Comparison of ENCODE assay signal across 26 cellular contexts in genomic region chr12:113102811-113103210, GRCh38. TPM values are rescaled to one million over a fixed set of nuclear protein-coding genes. Genes with fewer than 3 reads are reported as not detected.
DNase-seq lines count a peak whose midpoint lies in the region; ATAC-seq, FAIRE-seq and TF ChIP-seq lines count a peak whose summit lies in the region.
"Had no signal": no experiment of that assay in that cellular context is flagged by ENCODE, and none has a peak within 500 bp of the region (broad histone marks: within the 10 kb centered on the region; RNA-seq: fewer than 3 reads in every experiment).

No MANE protein-coding gene starts in this region.

- TF ChIP-seq RAD21 in A549 (conservative IDR thresholded peaks at IDR 0.05 in 1 of 2, IDR thresholded peaks at IDR 0.05 in 1 of 2), result no peak

- WGBS in A549 (ENCODE audit: missing lambda C conversion rate), result 81% methylated on average over 5 of the region's 5 CpGs

- POLR2A ChIA-PET in A549 (lab: Yijun Ruan, JAX), result no interaction called here

- H3K4me1 ChIP-seq in A549, result peaks cover 5% of the 10 kb centered on the region; the same call in 2 of the 3 replicates

- ATAC-seq in A549 (no peak), naive B cell (ENCODE audit: low read depth in 2 of 2) (no peak), HG03469 (IDR thresholded peaks at IDR 0.05; ENCODE audit: unreplicated experiment) (no peak)

- TF ChIP-seq POLR2A in A549 (IDR thresholded peaks at IDR 0.05; ENCODE audit: low read length), result no peak

- H3K36me3 Mint-ChIP-seq in naive B cell, result no peaks in the 10 kb centered on the region
- H3K36me3 Mint-ChIP-seq: CD8-positive, alpha-beta memory T cell had no signal

- no peak overlapping the region for H3K4me3 ChIP-seq in A549

- H3K27ac ChIP-seq in A549, result no peak overlapping the region
- H3K27ac ChIP-seq: KMS-11 had no signal

- in situ Hi-C loops in ACHN (cut with HindIII; ENCODE audit: low pct_ligation_motif_present, low pct_unique_long_range_greater_than_20kb, low sequenced_read_pairs), result no loop called here

- TF ChIP-seq CTCF in A549 (IDR thresholded peaks at IDR 0.05), result no peak

- H3K4me1 Mint-ChIP-seq in naive B cell, result peaks cover 22 to 39% (median 24%) of the 10 kb centered on the region in 3 donors

- CTCF ChIA-PET in A549 (lab: Yijun Ruan, JAX), result interaction anchor here (0.7 kb wide), 2 partner anchors 72 kb away, joined by 3 read pairs; no protein-coding TSS in a partner anchor

- H3K9me3 ChIP-seq in A549, result no peaks in the 10 kb centered on the region

- TF ChIP-seq EP300 in A549 (IDR thresholded peaks at IDR 0.05), result no peak

- peak overlapping the region in 1 of 8 donors; percentile 29 for H3K4me3 Mint-ChIP-seq in naive B cell

- H3K27me3 Mint-ChIP-seq in naive B cell, result peaks cover 0 to 8% (median 0%) of the 10 kb centered on the region in 3 donors

- peak overlapping the region in 4 of 6 donors; percentile 32 to 98 (median 92) for H3K27ac Mint-ChIP-seq in naive B cell

- FAIRE-seq in A549 (lab: Jason Lieb, UNC), result no peak
- FAIRE-seq in G401.6 (lab: Jason Lieb, UNC), result peak; percentile 48
- FAIRE-seq in TTC549 (lab: Jason Lieb, UNC), result peak; percentile 37
- FAIRE-seq: GM19239 had no signal

- DNase-seq in A549 (ENCODE audit: low read depth in 1 of 2, low spot score in 1 of 2), result no peak
- no peak for DNase-seq in naive B cell
- no peak for DNase-seq in NCI-H146 treated with DMSO at 0.1 percent for 48 hours (lab: John Stamatoyannopoulos, UW; ENCODE audit: unreplicated experiment)
- no peak for DNase-seq in ACHN
- DNase-seq in NCI-H1694 treated with DMSO at 0.1 percent for 48 hours (lab: John Stamatoyannopoulos, UW), result no peak
- DNase-seq: C1 segment of cervical spinal cord; Calu3; CD8-positive, alpha-beta memory T cell; DMS153; GF-D8; MV-4-11; NCI-H1105 treated with DMSO at 0.1 percent for 48 hours; NCI-H1694; NCI-H2081 treated with DMSO at 0.1 percent for 48 hours; NCI-H2171 treated with DMSO at 0.1 percent for 48 hours; NCI-H524 treated with DMSO at 0.1 percent for 48 hours; NCI-H82; PC-3; RPMI8226; SHP77; SW 1271 had no signal

- no peak overlapping the region for H3K4me2 ChIP-seq in A549
- H3K4me2 ChIP-seq: KMS-11 had no signal

- no peaks in the 10 kb centered on the region for H3K9me3 Mint-ChIP-seq in naive B cell
- H3K9me3 Mint-ChIP-seq: CD8-positive, alpha-beta memory T cell had no signal

TF ChIP-seq in A549, 52 proteins besides CTCF, POLR2A, EP300 and RAD21:
- TF ChIP-seq ZFP36 (IDR thresholded peaks at IDR 0.05; ENCODE audit: borderline replicate concordance, partially characterized antibody) (peak; percentile 57), JUNB (IDR thresholded peaks at IDR 0.05) (no peak)

RNA-seq across cellular contexts. Expression of gene RASAL1, which starts 32.8 kb away (rescaled TPM):
- polyA plus RNA-seq in A549 (2011; rRNA removed), result 0.34 and 0.36 TPM in 2 replicates
- polyA plus RNA-seq in A549 (2012; cell fraction: cytosol; rRNA removed), result 0.30 and 0.43 TPM in 2 replicates
- polyA plus RNA-seq in A549 (2012; cell fraction: nucleus; rRNA removed), result 0.94 and 1.2 TPM in 2 replicates
- 0.18 to 0.30 TPM (median 0.30 TPM) in 3 replicates for polyA plus RNA-seq in A549 (2017; fragmentation: RNase III; extraction: RNeasy Plus Mini Kit Qiagen cat#74134 plus additional on column Dnase treatment)
- polyA minus RNA-seq in A549 (2011; rRNA and poly(A)+ RNA removed), result 0.17 and 0.54 TPM in 2 replicates
- polyA plus RNA-seq in naive B cell (ENCODE audit: low read depth in 6 of 6), result under 1 TPM in 4 of 6 donors, not detected in 2; 0.17 to 0.48 (median 0.41) TPM

RNA-seq across cellular contexts. Expression of gene DTX1, which starts 46.3 kb away (rescaled TPM):
- polyA plus RNA-seq in A549 (2011; rRNA removed) (0.28 and 0.36 TPM in 2 replicates), A549 (2017; fragmentation: RNase III; extraction: RNeasy Plus Mini Kit Qiagen cat#74134 plus additional on column Dnase treatment) (0.28 to 0.37 TPM (median 0.29 TPM) in 3 replicates), naive B cell (ENCODE audit: low read depth in 6 of 6) (10 to 100 TPM in 3 of 6 donors, 1 to 10 TPM in 3; 1.9 to 16.8 (median 9.8) TPM)
- polyA plus RNA-seq in A549 (2012; cell fraction: cytosol; rRNA removed), result 0.36 and 0.51 TPM in 2 replicates
- 0.27 and 0.77 TPM in 2 replicates for polyA plus RNA-seq in A549 (2012; cell fraction: nucleus; rRNA removed)
- 0.45 and 0.54 TPM in 2 replicates for polyA minus RNA-seq in A549 (2011; rRNA and poly(A)+ RNA removed)

RNA-seq across cellular contexts. Expression of gene CFAP73, which starts 46.7 kb away (rescaled TPM):
- not detected in 2 replicates for polyA plus RNA-seq in A549 (2011; rRNA removed)
- polyA plus RNA-seq in A549 (2012; cell fraction: cytosol; rRNA removed), result 0.04 and 0.06 TPM in 2 replicates
- polyA plus RNA-seq in A549 (2012; cell fraction: nucleus; rRNA removed), result 0.36 TPM in 1 of 2 replicates, not detected in the other
- polyA plus RNA-seq in A549 (2017; fragmentation: RNase III; extraction: RNeasy Plus Mini Kit Qiagen cat#74134 plus additional on column Dnase treatment), result 0.05 TPM in 1 of 3 replicates, not detected in the others
- not detected in 2 replicates for polyA minus RNA-seq in A549 (2011; rRNA and poly(A)+ RNA removed)
- 1 to 10 TPM in 1 of 6 donors, not detected in 5; 1.2 TPM for polyA plus RNA-seq in naive B cell (ENCODE audit: low read depth in 6 of 6)
- polyA plus RNA-seq: CD8-positive, alpha-beta memory T cell had no signal
